Comparison of ENCODE assay signal across 2 cellular contexts in the genomic region with DNA sequence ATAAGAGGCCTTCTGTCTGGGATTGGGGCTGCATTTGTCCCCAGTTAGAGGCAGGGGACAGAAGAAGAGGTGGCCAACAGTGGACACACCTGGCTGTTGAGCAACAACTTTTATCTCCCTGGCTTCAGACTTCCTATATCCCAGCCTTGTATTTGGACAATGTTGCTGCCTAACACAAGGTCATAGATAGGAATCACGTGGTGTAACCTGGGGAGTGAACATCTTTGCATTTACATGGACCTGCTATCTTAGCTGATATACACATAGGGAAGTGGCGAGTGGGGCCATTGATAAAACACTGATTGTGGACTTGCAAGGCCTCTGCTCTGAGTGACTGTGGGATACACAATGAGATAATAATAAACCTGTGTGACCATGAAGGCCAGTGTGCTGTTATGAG.
TF ChIP-seq lines count a peak whose summit lies in the region.

No MANE protein-coding gene starts in this region.

TF ChIP-seq in K562, 482 proteins besides CTCF, POLR2A, EP300 and RAD21:
- peak; percentile 16; the same call in 1 of the 2 replicates for TF ChIP-seq CBFA2T3 (IDR thresholded peaks at IDR 0.05)
- TF ChIP-seq, protein P1, sequence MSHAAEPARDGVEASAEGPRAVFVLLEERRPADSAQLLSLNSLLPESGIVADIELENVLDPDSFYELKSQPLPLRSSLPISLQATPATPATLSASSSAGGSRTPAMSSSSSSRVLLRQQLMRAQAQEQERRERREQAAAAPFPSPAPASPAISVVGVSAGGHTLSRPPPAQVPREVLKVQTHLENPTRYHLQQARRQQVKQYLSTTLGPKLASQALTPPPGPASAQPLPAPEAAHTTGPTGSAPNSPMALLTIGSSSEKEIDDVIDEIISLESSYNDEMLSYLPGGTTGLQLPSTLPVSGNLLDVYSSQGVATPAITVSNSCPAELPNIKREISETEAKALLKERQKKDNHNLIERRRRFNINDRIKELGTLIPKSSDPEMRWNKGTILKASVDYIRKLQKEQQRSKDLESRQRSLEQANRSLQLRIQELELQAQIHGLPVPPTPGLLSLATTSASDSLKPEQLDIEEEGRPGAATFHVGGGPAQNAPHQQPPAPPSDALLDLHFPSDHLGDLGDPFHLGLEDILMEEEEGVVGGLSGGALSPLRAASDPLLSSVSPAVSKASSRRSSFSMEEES (CRISPR knock-in tag; IDR thresholded peaks at IDR 0.05), result peak; percentile 67; the same call in 1 of the 2 replicates
- no peak for TF ChIP-seq BHLHE40 (IDR thresholded peaks at IDR 0.05; ENCODE audit: low read length)

TF ChIP-seq in HepG2, 621 proteins besides CTCF, POLR2A, EP300 and RAD21:
- TF ChIP-seq, protein P2, sequence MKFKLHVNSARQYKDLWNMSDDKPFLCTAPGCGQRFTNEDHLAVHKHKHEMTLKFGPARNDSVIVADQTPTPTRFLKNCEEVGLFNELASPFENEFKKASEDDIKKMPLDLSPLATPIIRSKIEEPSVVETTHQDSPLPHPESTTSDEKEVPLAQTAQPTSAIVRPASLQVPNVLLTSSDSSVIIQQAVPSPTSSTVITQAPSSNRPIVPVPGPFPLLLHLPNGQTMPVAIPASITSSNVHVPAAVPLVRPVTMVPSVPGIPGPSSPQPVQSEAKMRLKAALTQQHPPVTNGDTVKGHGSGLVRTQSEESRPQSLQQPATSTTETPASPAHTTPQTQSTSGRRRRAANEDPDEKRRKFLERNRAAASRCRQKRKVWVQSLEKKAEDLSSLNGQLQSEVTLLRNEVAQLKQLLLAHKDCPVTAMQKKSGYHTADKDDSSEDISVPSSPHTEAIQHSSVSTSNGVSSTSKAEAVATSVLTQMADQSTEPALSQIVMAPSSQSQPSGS (CRISPR knock-in tag; IDR thresholded peaks at IDR 0.05), result no peak
- TF ChIP-seq IKZF1 (IDR thresholded peaks at IDR 0.05), result no peak
- TF ChIP-seq, protein P3, sequence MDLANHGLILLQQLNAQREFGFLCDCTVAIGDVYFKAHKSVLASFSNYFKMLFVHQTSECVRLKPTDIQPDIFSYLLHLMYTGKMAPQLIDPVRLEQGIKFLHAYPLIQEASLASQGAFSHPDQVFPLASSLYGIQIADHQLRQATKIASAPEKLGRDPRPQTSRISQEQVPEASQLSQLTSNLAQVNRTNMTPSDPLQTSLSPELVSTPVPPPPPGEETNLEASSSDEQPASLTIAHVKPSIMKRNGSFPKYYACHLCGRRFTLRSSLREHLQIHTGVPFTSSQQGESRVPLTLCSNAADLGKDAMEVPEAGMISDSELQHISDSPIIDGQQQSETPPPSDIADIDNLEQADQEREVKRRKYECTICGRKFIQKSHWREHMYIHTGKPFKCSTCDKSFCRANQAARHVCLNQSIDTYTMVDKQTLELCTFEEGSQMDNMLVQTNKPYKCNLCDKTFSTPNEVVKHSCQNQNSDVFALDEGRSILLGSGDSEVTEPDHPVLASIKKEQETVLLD (CRISPR knock-in tag; IDR thresholded peaks at IDR 0.05; ENCODE audit: low read depth), result no peak
- TF ChIP-seq, protein P4, sequence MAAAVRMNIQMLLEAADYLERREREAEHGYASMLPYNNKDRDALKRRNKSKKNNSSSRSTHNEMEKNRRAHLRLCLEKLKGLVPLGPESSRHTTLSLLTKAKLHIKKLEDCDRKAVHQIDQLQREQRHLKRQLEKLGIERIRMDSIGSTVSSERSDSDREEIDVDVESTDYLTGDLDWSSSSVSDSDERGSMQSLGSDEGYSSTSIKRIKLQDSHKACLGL (CRISPR knock-in tag; IDR thresholded peaks at IDR 0.05), result no peak
- no peak for TF ChIP-seq HOXA5 (CRISPR knock-in tag; IDR thresholded peaks at IDR 0.05)
- no peak for TF ChIP-seq PHF20 (CRISPR knock-in tag; IDR thresholded peaks at IDR 0.05)
- TF ChIP-seq, protein P5, sequence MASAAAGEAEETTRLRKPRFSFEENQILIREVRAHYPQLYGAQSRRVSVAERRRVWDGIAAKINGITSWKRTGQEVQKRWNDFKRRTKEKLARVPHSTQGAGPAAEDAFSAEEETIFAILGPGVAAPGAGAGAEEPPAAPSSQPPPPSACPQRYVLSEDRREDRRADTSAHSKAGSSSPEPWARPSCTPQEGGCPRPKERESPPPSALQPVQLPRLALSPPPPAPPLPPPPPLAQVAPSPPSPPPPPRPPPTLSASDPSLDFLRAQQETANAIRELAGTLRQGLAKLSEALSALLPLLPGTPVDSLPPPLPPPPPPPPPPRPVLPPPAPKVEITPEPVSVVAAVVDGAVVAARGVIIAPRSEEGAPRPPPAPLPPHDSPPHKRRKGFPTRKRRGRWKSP (CRISPR knock-in tag; IDR thresholded peaks at IDR 0.05), result no peak
- no peak for TF ChIP-seq SSRP1 (CRISPR knock-in tag; IDR thresholded peaks at IDR 0.05)
- no peak for TF ChIP-seq ZNF75D (CRISPR knock-in tag; IDR thresholded peaks at IDR 0.05; ENCODE audit: borderline replicate concordance)
- TF ChIP-seq, protein P6, sequence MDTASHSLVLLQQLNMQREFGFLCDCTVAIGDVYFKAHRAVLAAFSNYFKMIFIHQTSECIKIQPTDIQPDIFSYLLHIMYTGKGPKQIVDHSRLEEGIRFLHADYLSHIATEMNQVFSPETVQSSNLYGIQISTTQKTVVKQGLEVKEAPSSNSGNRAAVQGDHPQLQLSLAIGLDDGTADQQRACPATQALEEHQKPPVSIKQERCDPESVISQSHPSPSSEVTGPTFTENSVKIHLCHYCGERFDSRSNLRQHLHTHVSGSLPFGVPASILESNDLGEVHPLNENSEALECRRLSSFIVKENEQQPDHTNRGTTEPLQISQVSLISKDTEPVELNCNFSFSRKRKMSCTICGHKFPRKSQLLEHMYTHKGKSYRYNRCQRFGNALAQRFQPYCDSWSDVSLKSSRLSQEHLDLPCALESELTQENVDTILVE (CRISPR knock-in tag; IDR thresholded peaks at IDR 0.05), result no peak
- TF ChIP-seq ARNT2 (CRISPR knock-in tag; IDR thresholded peaks at IDR 0.05; ENCODE audit: low read depth), result no peak
- TF ChIP-seq RORA (CRISPR knock-in tag; IDR thresholded peaks at IDR 0.05), result no peak
- TF ChIP-seq, protein P7, sequence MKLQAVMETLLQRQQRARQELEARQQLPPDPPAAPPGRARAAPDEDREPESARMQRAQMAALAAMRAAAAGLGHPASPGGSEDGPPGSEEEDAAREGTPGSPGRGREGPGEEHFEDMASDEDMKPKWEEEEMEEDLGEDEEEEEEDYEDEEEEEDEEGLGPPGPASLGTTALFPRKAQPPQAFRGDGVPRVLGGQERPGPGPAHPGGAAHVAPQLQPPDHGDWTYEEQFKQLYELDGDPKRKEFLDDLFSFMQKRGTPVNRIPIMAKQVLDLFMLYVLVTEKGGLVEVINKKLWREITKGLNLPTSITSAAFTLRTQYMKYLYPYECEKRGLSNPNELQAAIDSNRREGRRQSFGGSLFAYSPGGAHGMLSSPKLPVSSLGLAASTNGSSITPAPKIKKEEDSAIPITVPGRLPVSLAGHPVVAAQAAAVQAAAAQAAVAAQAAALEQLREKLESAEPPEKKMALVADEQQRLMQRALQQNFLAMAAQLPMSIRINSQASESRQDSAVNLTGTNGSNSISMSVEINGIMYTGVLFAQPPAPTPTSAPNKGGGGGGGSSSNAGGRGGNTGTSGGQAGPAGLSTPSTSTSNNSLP (IDR thresholded peaks at IDR 0.05; ENCODE audit: low read depth, low read length), result no peak
